ENCODE assay signal across 2 cellular contexts in genomic region chr12:9899209-9899608, GRCh38.
TF ChIP-seq lines count a peak whose summit lies in the region.

No MANE protein-coding gene starts in this region.

TF ChIP-seq in WTC11, 78 proteins besides CTCF, POLR2A, EP300 and RAD21:
- 0 out of 2 replicates have a peak, but pooled peaks have one; percentile 32 for TF ChIP-seq ZSCAN18 (CRISPR knock-in tag; IDR thresholded peaks at IDR 0.05)
- TF ChIP-seq E2F1 (CRISPR knock-in tag; IDR thresholded peaks at IDR 0.05) = no peak

TF ChIP-seq in H1, 55 proteins besides CTCF, POLR2A, EP300 and RAD21:
- TF ChIP-seq CBX5 (IDR thresholded peaks at IDR 0.05; ENCODE audit: low read depth, low read length) (no peak), TCF12 (IDR thresholded peaks at IDR 0.05; ENCODE audit: low read depth, low read length) (peak; percentile 79), NANOG (IDR thresholded peaks at IDR 0.05; ENCODE audit: insufficient read depth, low read depth, low read length, poor library complexity, severe bottlenecking) (peak; percentile 62)
